Comparison of ENCODE assay signal across 34 cellular contexts in genomic region chr2:240203031-240203841, GRCh38.
DNase-seq lines count a peak whose midpoint lies in the region; ATAC-seq and TF ChIP-seq lines count a peak whose summit lies in the region.
"Had no signal": no experiment of that assay in that cellular context is flagged by ENCODE, and none has a peak within 500 bp of the region (broad histone marks: within the 10 kb centered on the region; RNA-seq: fewer than 3 reads in every experiment).

No MANE protein-coding gene starts in this region.

- peaks cover 18 to 19% of the 10 kb centered on the region in 2 donors for H3K27me3 Mint-ChIP-seq in natural killer cell treated with Interleukin-12 subunit alpha and Interleukin-12 subunit beta and Interleukin-15 and Interleukin-18, amount 100 ng/mL, for 72 hours
- H3K27me3 Mint-ChIP-seq in natural killer cell (ENCODE audit: low read depth in 2 of 2): peaks cover 5 to 16% of the 10 kb centered on the region in 2 donors

- no peaks in the 10 kb centered on the region for H3K79me1 ChIP-seq in neuronal stem cell (ENCODE audit: low read depth, low read length)

- H3K9ac ChIP-seq in neuronal stem cell (ENCODE audit: low read depth, low read length, poor library complexity): peak overlapping the region; percentile 26

- no CpG with 5 or more reads among the region's 14 CpGs for WGBS in neuronal stem cell (ENCODE audit: extremely low coverage in 2 of 2, insufficient read length in 2 of 2, insufficient replicate concordance in 1 of 2), 2 donors
- 64 to 69% methylated on average over 14 of the region's 14 CpGs for WGBS in aorta, 2 donors

- no peak overlapping the region for H3K4me2 ChIP-seq in neuronal stem cell (ENCODE audit: insufficient read depth, low read length, poor library complexity, severe bottlenecking)

- ATAC-seq in natural killer cell treated with Interleukin-12 subunit alpha and Interleukin-12 subunit beta and Interleukin-15 and Interleukin-18, amount 100 ng/mL, for 72 hours: no peak
- ATAC-seq in natural killer cell (no peak), aorta (ENCODE audit: low FRiP score) (no peak), GM18502 (IDR thresholded peaks at IDR 0.05; ENCODE audit: poor library complexity, unreplicated experiment) (no peak)
- ATAC-seq: activated CD8-positive, alpha-beta T cell treated with anti-CD3 and anti-CD28 coated beads, Interleukin-2, amount 10 ng/mL, durations not matched to agents 7 days and 5 days; activated naive CD4-positive, alpha-beta T cell treated with anti-CD3 and anti-CD28 coated beads, Interleukin-2, amount 50 U/mL, for 72 hours; pancreas; Right ventricle myocardium inferior; SK-N-SH treated with all-trans-retinoic acid at 6 μM for 48 hours; stimulated activated naive CD8-positive, alpha-beta T cell treated with anti-CD3 and anti-CD28 coated beads, Interleukin-15, amount 100 ng/mL, for 72 hours; T-helper 17 cell had no signal

- H2BK15ac ChIP-seq in neuronal stem cell (ENCODE audit: low read length): peak overlapping the region; percentile 46

- H3K4ac ChIP-seq in neuronal stem cell (ENCODE audit: low read length): no peak overlapping the region

- H4K8ac ChIP-seq in neuronal stem cell (ENCODE audit: low read depth, low read length): no peak overlapping the region

- peaks cover 0 to 3% of the 10 kb centered on the region in 2 donors for H3K9me3 ChIP-seq in neuronal stem cell (replicated peaks in 1 of 2; ENCODE audit: control insufficient read depth in 2 of 2, insufficient read depth in 1 of 2, low read depth in 1 of 2, low read length in 2 of 2)
- H3K9me3 ChIP-seq in aorta (ENCODE audit: control insufficient read depth, low read length): peaks cover 3% of the 10 kb centered on the region
- H3K9me3 ChIP-seq: pancreas, right atrium auricular region, thyroid gland, vagina had no signal

- no peak overlapping the region for H3K23ac ChIP-seq in neuronal stem cell (ENCODE audit: low read depth, low read length, poor library complexity)

- no peak overlapping the region for H2AFZ ChIP-seq in neuronal stem cell (ENCODE audit: low read length)

- peak; percentile 38 for DNase-seq in natural killer cell treated with Interleukin-12 subunit alpha and Interleukin-12 subunit beta and Interleukin-15 and Interleukin-18, amount 100 ng/mL, for 72 hours (ENCODE audit: low spot score)
- no peak for DNase-seq in natural killer cell
- peak; percentile 25 for DNase-seq in kidney glomerular epithelial cell (lab: John Stamatoyannopoulos, UW)
- peak; percentile 21 for DNase-seq in neuronal stem cell (ENCODE audit: low spot score)
- DNase-seq in aorta: peak; percentile 14 to 53
- DNase-seq in activated CD8-positive, alpha-beta memory T cell treated with anti-CD3 and anti-CD28 coated beads for 24 hours: no peak
- no peak for DNase-seq in NCI-H526 treated with DMSO at 0.1 percent for 48 hours (lab: John Stamatoyannopoulos, UW)
- DNase-seq: activated CD4-positive, alpha-beta T cell treated with anti-CD3 and anti-CD28 coated beads for 1 hour; activated CD8-positive, alpha-beta T cell treated with anti-CD3 and anti-CD28 coated beads, Interleukin-2, amount 10 ng/mL, durations not matched to agents 7 days and 5 days; activated T-cell treated with anti-CD3 and anti-CD28 coated beads for 4 hours; amygdala; CD4-positive, CD25-positive, alpha-beta regulatory T cell; effector CD4-positive, alpha-beta T cell; glutamatergic neuron; KG1; MG63; naive B cell; NCI-H1105 treated with DMSO at 0.1 percent for 48 hours; NCI-H2029; NCI-H524; stimulated activated CD4-positive, alpha-beta T cell treated with anti-CD3 and anti-CD28 coated beads, Interleukin-12 subunit alpha, Interleukin-12 subunit beta, amount 100 ng/mL, for 4 hours; stimulated activated CD4-positive, alpha-beta T cell treated with anti-CD3 and anti-CD28 coated beads, Interleukin-2, amount 100 ng/mL, for 48 hours; stimulated activated naive CD8-positive, alpha-beta T cell treated with anti-CD3 and anti-CD28 coated beads, Interleukin-15, amount 100 ng/mL, for 72 hours; T-helper 17 cell; thyroid gland had no signal

- no peak overlapping the region for H4K91ac ChIP-seq in neuronal stem cell (ENCODE audit: low read depth, low read length, poor library complexity)

- peaks cover 18 to 27% of the 10 kb centered on the region in 2 donors for H3K4me1 Mint-ChIP-seq in natural killer cell treated with Interleukin-12 subunit alpha and Interleukin-12 subunit beta and Interleukin-15 and Interleukin-18, amount 100 ng/mL, for 72 hours (ENCODE audit: low read depth in 2 of 2)
- H3K4me1 Mint-ChIP-seq in natural killer cell: peaks cover 20 to 21% of the 10 kb centered on the region in 2 donors
- H3K4me1 Mint-ChIP-seq: CD4-positive, CD25-positive, alpha-beta regulatory T cell had no signal

- H2BK5ac ChIP-seq in neuronal stem cell (ENCODE audit: low read length): no peak overlapping the region

- peak overlapping the region; percentile 13 for H2BK120ac ChIP-seq in neuronal stem cell (ENCODE audit: low read depth, low read length)

- H3K4me3 Mint-ChIP-seq in natural killer cell treated with Interleukin-12 subunit alpha and Interleukin-12 subunit beta and Interleukin-15 and Interleukin-18, amount 100 ng/mL, for 72 hours: no peak overlapping the region
- no peak overlapping the region for H3K4me3 Mint-ChIP-seq in natural killer cell
- H3K4me3 Mint-ChIP-seq: activated CD8-positive, alpha-beta T cell treated with anti-CD3 and anti-CD28 coated beads, Interleukin-2, amount 10 ng/mL, durations not matched to agents 7 days and 5 days; CD4-positive, CD25-positive, alpha-beta regulatory T cell; stimulated activated naive CD8-positive, alpha-beta T cell treated with anti-CD3 and anti-CD28 coated beads, Interleukin-15, amount 100 ng/mL, for 72 hours; T-helper 17 cell had no signal

- H3K27ac Mint-ChIP-seq in natural killer cell treated with Interleukin-12 subunit alpha and Interleukin-12 subunit beta and Interleukin-15 and Interleukin-18, amount 100 ng/mL, for 72 hours: no peak overlapping the region
- H3K27ac Mint-ChIP-seq in natural killer cell: no peak overlapping the region
- H3K27ac Mint-ChIP-seq: activated CD8-positive, alpha-beta T cell treated with anti-CD3 and anti-CD28 coated beads, Interleukin-2, amount 10 ng/mL, durations not matched to agents 7 days and 5 days; activated naive CD4-positive, alpha-beta T cell treated with anti-CD3 and anti-CD28 coated beads, Interleukin-2, amount 50 U/mL, for 72 hours; activated T-helper 2 cell treated with anti-CD3 and anti-CD28 coated beads, Interferon-gamma antibody, Interleukin-2, Interleukin-4, amounts not matched to agents 10 μg/mL and 5 μg/mL and 100 μg/mL, durations not matched to agents 14 hours and 24 hours and 36 hours; CD4-positive, CD25-positive, alpha-beta regulatory T cell; naive B cell; stimulated activated naive CD8-positive, alpha-beta T cell treated with anti-CD3 and anti-CD28 coated beads, Interleukin-15, amount 100 ng/mL, for 72 hours had no signal

- intact Hi-C loops in natural killer cell (cut with micrococcal nuclease): no loop called here
- intact Hi-C loops in aorta (cut with DNase I): no loop called here

- no peak overlapping the region for H3K4me3 ChIP-seq in neuronal stem cell (ENCODE audit: low read length in 2 of 2)
- H3K4me3 ChIP-seq in aorta (ENCODE audit: low read length in 2 of 2): no peak overlapping the region
- H3K4me3 ChIP-seq: MG63, pancreas, right atrium auricular region, thyroid gland, vagina had no signal

- H3K4me1 ChIP-seq in neuronal stem cell (ENCODE audit: control insufficient read depth in 2 of 2, insufficient read depth in 1 of 2, low read depth in 1 of 2, low read length in 2 of 2): peaks cover 13 to 23% of the 10 kb centered on the region in 2 donors
- H3K4me1 ChIP-seq in aorta (ENCODE audit: control insufficient read depth in 1 of 2, insufficient read depth in 2 of 2, low read length in 2 of 2): no peaks in the 10 kb centered on the region
- H3K4me1 ChIP-seq: pancreas, thyroid gland, vagina had no signal

- H3K27me3 ChIP-seq in neuronal stem cell (ENCODE audit: control insufficient read depth in 3 of 3, insufficient read depth in 3 of 3, low read depth in 1 of 3, low read length in 3 of 3) (peaks cover 0 to 7% (median 0%) of the 10 kb centered on the region in 3 experiments), aorta (ENCODE audit: control insufficient read depth in 1 of 2, insufficient read depth in 2 of 2, low read length in 1 of 2) (no peaks in the 10 kb centered on the region)
- H3K27me3 ChIP-seq: MG63, pancreas, right atrium auricular region, thyroid gland, vagina had no signal

- H2AK5ac ChIP-seq in neuronal stem cell (ENCODE audit: low read depth, low read length): peak overlapping the region; percentile 94

- peak overlapping the region; percentile 86 for H3K18ac ChIP-seq in neuronal stem cell (ENCODE audit: low read length)

- no peak for TF ChIP-seq CTCF in natural killer cell (IDR thresholded peaks at IDR 0.05)

- peaks cover 6% of the 10 kb centered on the region for H3K36me3 Mint-ChIP-seq in natural killer cell treated with Interleukin-12 subunit alpha and Interleukin-12 subunit beta and Interleukin-15 and Interleukin-18, amount 100 ng/mL, for 72 hours
- H3K36me3 Mint-ChIP-seq in natural killer cell: no peaks in the 10 kb centered on the region
- H3K36me3 Mint-ChIP-seq: CD4-positive, CD25-positive, alpha-beta regulatory T cell had no signal

- peak overlapping the region; percentile 93 for H2BK12ac ChIP-seq in neuronal stem cell (ENCODE audit: low read length)

- peak overlapping the region; percentile 67 for H3K14ac ChIP-seq in neuronal stem cell (ENCODE audit: low read length)

- H3K36me3 ChIP-seq in neuronal stem cell (replicated peaks in 1 of 2; ENCODE audit: control insufficient read depth in 2 of 2, insufficient read depth in 2 of 2, low read length in 2 of 2) (no peaks in the 10 kb centered on the region), aorta (ENCODE audit: control insufficient read depth in 1 of 2, insufficient read depth in 2 of 2, low read length in 1 of 2) (no peaks in the 10 kb centered on the region)
- H3K36me3 ChIP-seq: MG63, pancreas, right atrium auricular region, thyroid gland, vagina had no signal

- H3K27ac ChIP-seq in neuronal stem cell (replicated peaks; ENCODE audit: low read length): no peak overlapping the region
- H3K27ac ChIP-seq in aorta (ENCODE audit: low read depth in 1 of 2, low read length in 2 of 2): no peak overlapping the region
- H3K27ac ChIP-seq: epithelial cell of prostate, pancreas, right atrium auricular region, thyroid gland, vagina had no signal

- H3K9me3 Mint-ChIP-seq in natural killer cell treated with Interleukin-12 subunit alpha and Interleukin-12 subunit beta and Interleukin-15 and Interleukin-18, amount 100 ng/mL, for 72 hours: no peaks in the 10 kb centered on the region
- no peaks in the 10 kb centered on the region for H3K9me3 Mint-ChIP-seq in natural killer cell
- H3K9me3 Mint-ChIP-seq: stimulated activated naive CD8-positive, alpha-beta T cell treated with anti-CD3 and anti-CD28 coated beads, Interleukin-15, amount 100 ng/mL, for 72 hours had no signal

Comparison
In these comparisons a context has a peak if more than half of its experiments do, and no peak if none do; other contexts are left out.
1. DNase-seq: peak in natural killer cell treated with Interleukin-12 subunit alpha and Interleukin-12 subunit beta and Interleukin-15 and Interleukin-18, amount 100 ng/mL, for 72 hours (single experiment), kidney glomerular epithelial cell (single experiment), neuronal stem cell (single experiment) and aorta (2 of 2); none in natural killer cell (single experiment), activated CD8-positive, alpha-beta memory T cell treated with anti-CD3 and anti-CD28 coated beads for 24 hours (single experiment) and NCI-H526 treated with DMSO at 0.1 percent for 48 hours (single experiment).